Comparison of ENCODE assay signal across 21 cellular contexts in the genomic region with DNA sequence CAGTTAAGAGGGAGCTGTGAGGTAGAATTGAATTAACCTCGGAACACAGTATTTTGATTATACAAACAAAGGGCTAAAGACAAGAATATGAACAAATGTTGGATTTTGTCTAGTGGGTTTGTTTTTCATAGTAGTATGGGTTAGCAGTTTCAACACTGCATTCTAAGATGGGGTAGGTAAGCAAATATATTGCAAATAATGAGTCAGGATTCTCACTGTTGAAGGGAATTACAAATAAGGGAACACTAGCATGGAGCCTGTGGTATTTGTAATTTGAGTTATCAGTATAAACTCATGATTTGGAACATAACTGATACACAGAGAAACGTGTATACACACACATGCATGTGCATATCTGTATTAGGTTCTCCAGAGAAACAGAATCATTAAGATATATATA.
"Had no signal": no experiment of that assay in that cellular context is flagged by ENCODE, and none has a peak within 500 bp of the region (broad histone marks: within the 10 kb centered on the region; RNA-seq: fewer than 3 reads in every experiment).

No MANE protein-coding gene starts in this region.

- H3K4me3 Mint-ChIP-seq: activated CD8-positive, alpha-beta T cell treated with anti-CD3 and anti-CD28 coated beads, Interleukin-2, amount 10 ng/mL, durations not matched to agents 7 days and 5 days; naive B cell; stimulated activated memory B cell treated with anti-CD40 and anti-IgM and Interleukin-4, amounts not matched to agents 10 μg/mL and 1 μg/mL and 100 μg/mL, for 72 hours; T-cell; T-helper 2 cell treated with Interferon-gamma antibody and Interleukin-4, amounts not matched to agents 5 μg/mL and 100 μg/mL, for 36 hours had no signal

- DNase-seq: activated CD4-positive, alpha-beta T cell treated with anti-CD3 and anti-CD28 coated beads, Interleukin-2, amount 50 U/mL, for 1 hour; activated CD4-positive, CD25-positive, alpha-beta regulatory T cell treated with anti-CD3 and anti-CD28 coated beads, Interleukin-2, amount 50 U/mL, for 72 hours; activated CD8-positive, alpha-beta T cell treated with anti-CD3 and anti-CD28 coated beads, Interleukin-2, amount 10 ng/mL, durations not matched to agents 7 days and 5 days; activated gamma-delta T cell treated with Interleukin-2 at 50 U/mL for 16 hours; activated T-cell treated with anti-CD3 and anti-CD28 coated beads, Interleukin-2, amount 50 U/mL, for 1 hour; amygdala; cerebellar nuclear complex; effector CD4-positive, alpha-beta T cell; kidney; lower lobe of right lung; naive B cell; nucleus accumbens; right lobe of liver; stimulated activated CD4-positive, alpha-beta T cell treated with anti-CD3 and anti-CD28 coated beads, Interleukin-15, amount 100 ng/mL, for 24 hours; T-cell; transverse colon; WERI-Rb-1 had no signal

- H3K27me3 Mint-ChIP-seq: naive B cell; stimulated activated memory B cell treated with anti-CD40 and anti-IgM and Interleukin-4, amounts not matched to agents 10 μg/mL and 1 μg/mL and 100 μg/mL, for 72 hours; T-cell had no signal

- H3K4me1 Mint-ChIP-seq: stimulated activated memory B cell treated with anti-CD40 and anti-IgM and Interleukin-4, amounts not matched to agents 10 μg/mL and 1 μg/mL and 100 μg/mL, for 72 hours had no signal

- H3K4me3 ChIP-seq: lower lobe of right lung, right lobe of liver, smooth muscle cell, transverse colon had no signal

- H3K27me3 ChIP-seq: right lobe of liver, transverse colon had no signal

- FAIRE-seq: kidney, urothelium cell line had no signal

- H3K27ac Mint-ChIP-seq: activated CD8-positive, alpha-beta T cell treated with anti-CD3 and anti-CD28 coated beads, Interleukin-2, amount 10 ng/mL, durations not matched to agents 7 days and 5 days; stimulated activated memory B cell treated with anti-CD40 and anti-IgM and Interleukin-4, amounts not matched to agents 10 μg/mL and 1 μg/mL and 100 μg/mL, for 72 hours; T-cell; T-helper 2 cell treated with Interferon-gamma antibody and Interleukin-4, amounts not matched to agents 5 μg/mL and 100 μg/mL, for 36 hours had no signal

- H3K36me3 ChIP-seq: right lobe of liver, WERI-Rb-1 had no signal

- H3K9me3 Mint-ChIP-seq: stimulated activated memory B cell treated with anti-CD40 and anti-IgM and Interleukin-4, amounts not matched to agents 10 μg/mL and 1 μg/mL and 100 μg/mL, for 72 hours; T-helper 2 cell treated with Interferon-gamma antibody and Interleukin-4, amounts not matched to agents 5 μg/mL and 100 μg/mL, for 36 hours had no signal
